ENCODE assay signal across 18 cellular contexts in genomic region chr1:206569548-206569947, GRCh38. TPM values are rescaled to one million over a fixed set of nuclear protein-coding genes. Genes with fewer than 3 reads are reported as not detected.
DNase-seq lines count a peak whose midpoint lies in the region; ATAC-seq and TF ChIP-seq lines count a peak whose summit lies in the region.
"Had no signal": no experiment of that assay in that cellular context is flagged by ENCODE, and none has a peak within 500 bp of the region (broad histone marks: within the 10 kb centered on the region; RNA-seq: fewer than 3 reads in every experiment).

No MANE protein-coding gene starts in this region.

- H3K9ac ChIP-seq in MM.1S (ENCODE audit: low read length) (no peak overlapping the region), PC-3 (ENCODE audit: low read length) (no peak overlapping the region)

- H3K9me3 ChIP-seq in MM.1S (replicated peaks; ENCODE audit: insufficient read depth, low read length) (no peaks in the 10 kb centered on the region), PC-3 (ENCODE audit: low read length) (no peaks in the 10 kb centered on the region)
- H3K9me3 ChIP-seq: A549, adrenal gland, pancreas had no signal

- no peak for TF ChIP-seq CTCF in MM.1S (IDR thresholded peaks at IDR 0.05; ENCODE audit: low read length)
- TF ChIP-seq CTCF in PC-3 (conservative IDR thresholded peaks at IDR 0.05; ENCODE audit: low read depth, low read length), result no peak

- H3K27me3 ChIP-seq in MM.1S (replicated peaks; ENCODE audit: insufficient read depth, low read length) (no peaks in the 10 kb centered on the region), PC-3 (ENCODE audit: low read length) (no peaks in the 10 kb centered on the region)
- H3K27me3 ChIP-seq: adrenal gland, pancreas had no signal

- ATAC-seq in activated naive CD8-positive, alpha-beta T cell treated with anti-CD3 and anti-CD28 coated beads, Interleukin-2, amount 10 ng/mL, durations not matched to agents 7 days and 5 days (ENCODE audit: low read depth), result no peak
- no peak for ATAC-seq in stimulated activated effector memory CD8-positive, alpha-beta T cell treated with anti-CD3 and anti-CD28 coated beads, Interleukin-12 subunit alpha, Interleukin-12 subunit beta, amount 100 ng/mL, for 72 hours
- ATAC-seq in PC-3 (no peak), HG03108 (IDR thresholded peaks at IDR 0.05; ENCODE audit: unreplicated experiment) (no peak)
- ATAC-seq: A549, pancreas, right cardiac atrium had no signal

- H3K27ac Mint-ChIP-seq in activated CD4-positive, alpha-beta T cell treated with anti-CD3 and anti-CD28 coated beads, Interleukin-2, amount 10 ng/mL, durations not matched to agents 7 days and 5 days, result peak overlapping the region; percentile 57
- H3K27ac Mint-ChIP-seq in activated naive CD8-positive, alpha-beta T cell treated with anti-CD3 and anti-CD28 coated beads, Interleukin-2, amount 10 ng/mL, durations not matched to agents 7 days and 5 days, result peak overlapping the region; percentile 75
- H3K27ac Mint-ChIP-seq in stimulated activated effector memory CD8-positive, alpha-beta T cell treated with anti-CD3 and anti-CD28 coated beads, Interleukin-12 subunit alpha, Interleukin-12 subunit beta, amount 100 ng/mL, for 72 hours, result peak overlapping the region; percentile 99

- no TSS peak for BruUV-seq in PC-3 (replicated peaks; lab: Mats Ljungman, UMichigan)

- intact Hi-C loops in PC-3 (cut with micrococcal nuclease), result no loop called here

- H3K79me2 ChIP-seq in MM.1S (ENCODE audit: low read length) (peaks cover 100% of the 10 kb centered on the region), PC-3 (ENCODE audit: low read length) (no peaks in the 10 kb centered on the region)

- H3K9me2 ChIP-seq in MM.1S (replicated peaks; ENCODE audit: insufficient read depth, low read length), result no peaks in the 10 kb centered on the region
- no peaks in the 10 kb centered on the region for H3K9me2 ChIP-seq in PC-3 (replicated peaks; ENCODE audit: low read length)

- H3K9me3 Mint-ChIP-seq in activated CD4-positive, alpha-beta T cell treated with anti-CD3 and anti-CD28 coated beads, Interleukin-2, amount 10 ng/mL, durations not matched to agents 7 days and 5 days, result no peaks in the 10 kb centered on the region
- H3K9me3 Mint-ChIP-seq in activated naive CD8-positive, alpha-beta T cell treated with anti-CD3 and anti-CD28 coated beads, Interleukin-2, amount 10 ng/mL, durations not matched to agents 7 days and 5 days, result no peaks in the 10 kb centered on the region
- H3K9me3 Mint-ChIP-seq in stimulated activated effector memory CD8-positive, alpha-beta T cell treated with anti-CD3 and anti-CD28 coated beads, Interleukin-12 subunit alpha, Interleukin-12 subunit beta, amount 100 ng/mL, for 72 hours, result no peaks in the 10 kb centered on the region

- peaks cover 80% of the 10 kb centered on the region for H3K4me1 ChIP-seq in MM.1S (ENCODE audit: low read length)
- H3K4me1 ChIP-seq in PC-3 (ENCODE audit: insufficient read depth, low read length), result no peaks in the 10 kb centered on the region
- H3K4me1 ChIP-seq: A549, pancreas had no signal

- no peak for DNase-seq in activated CD4-positive, alpha-beta T cell treated with anti-CD3 and anti-CD28 coated beads, Interleukin-2, amount 10 ng/mL, durations not matched to agents 7 days and 5 days
- DNase-seq in activated CD4-positive, alpha-beta T cell treated with anti-CD3 and anti-CD28 coated beads for 48 hours, result no peak
- DNase-seq in MM.1S, result no peak
- no peak for DNase-seq in activated naive CD8-positive, alpha-beta T cell treated with anti-CD3 and anti-CD28 coated beads, Interleukin-2, amount 10 ng/mL, durations not matched to agents 7 days and 5 days
- DNase-seq in stimulated activated effector memory CD8-positive, alpha-beta T cell treated with anti-CD3 and anti-CD28 coated beads, Interleukin-12 subunit alpha, Interleukin-12 subunit beta, amount 100 ng/mL, for 72 hours (ENCODE audit: low spot score in 2 of 2), result no peak
- DNase-seq in PC-3, result no peak
- DNase-seq in T-helper 9 cell, result no peak
- DNase-seq: adrenal gland, mammary epithelial cell, NCI-H1105, NCI-H2029, NCI-H2227 treated with DMSO at 0.1 percent for 48 hours, NCI-H748 treated with DMSO at 0.1 percent for 48 hours, pancreas, right cardiac atrium, substantia nigra had no signal

- POLR2A ChIA-PET in activated CD4-positive, alpha-beta T cell treated with anti-CD3 and anti-CD28 coated beads, Interleukin-2, amount 10 ng/mL, durations not matched to agents 7 days and 5 days (lab: Charles Lee), result no interaction called here
- POLR2A ChIA-PET in activated naive CD8-positive, alpha-beta T cell treated with anti-CD3 and anti-CD28 coated beads, Interleukin-2, amount 10 ng/mL, durations not matched to agents 7 days and 5 days (lab: Charles Lee), result interaction anchor here (0.7 to 24.5 kb wide), 3 partner anchors 8 to 259 kb away, joined by 5 to 584 read pairs (median 584); no protein-coding TSS in a partner anchor
- POLR2A ChIA-PET in PC-3 (lab: Charles Lee; ENCODE audit: unreplicated experiment), result no interaction called here

- peaks cover 20% of the 10 kb centered on the region; the same call in 1 of the 2 replicates for H3K36me3 ChIP-seq in MM.1S (replicated peaks; ENCODE audit: insufficient read depth, low read length)
- no peaks in the 10 kb centered on the region for H3K36me3 ChIP-seq in PC-3 (ENCODE audit: low read depth, low read length)
- H3K36me3 ChIP-seq: adrenal gland, pancreas had no signal

- peak overlapping the region; percentile 89; the same call in 1 of the 2 replicates for H3K27ac ChIP-seq in MM.1S (ENCODE audit: low read length)
- no peak overlapping the region for H3K27ac ChIP-seq in PC-3 (ENCODE audit: low read length)
- H3K27ac ChIP-seq: A549, pancreas had no signal

- H3K4me2 ChIP-seq in MM.1S (ENCODE audit: low read depth, low read length) (no peak overlapping the region), PC-3 (ENCODE audit: low read length) (no peak overlapping the region)
- H3K4me2 ChIP-seq: A549 had no signal

- H3K4me3 ChIP-seq in MM.1S (ENCODE audit: low read length) (no peak overlapping the region), PC-3 (ENCODE audit: low read length) (no peak overlapping the region)
- H3K4me3 ChIP-seq: A549, adrenal gland, pancreas had no signal

- peaks cover 53% of the 10 kb centered on the region for H3F3A ChIP-seq in MM.1S (ENCODE audit: insufficient read depth, low read length)
- no peaks in the 10 kb centered on the region for H3F3A ChIP-seq in PC-3 (ENCODE audit: low read length, unreplicated experiment)

- H3K4me3 Mint-ChIP-seq in activated CD4-positive, alpha-beta T cell treated with anti-CD3 and anti-CD28 coated beads, Interleukin-2, amount 10 ng/mL, durations not matched to agents 7 days and 5 days, result no peak overlapping the region
- H3K4me3 Mint-ChIP-seq in activated naive CD8-positive, alpha-beta T cell treated with anti-CD3 and anti-CD28 coated beads, Interleukin-2, amount 10 ng/mL, durations not matched to agents 7 days and 5 days, result peak overlapping the region; percentile 56
- H3K4me3 Mint-ChIP-seq in stimulated activated effector memory CD8-positive, alpha-beta T cell treated with anti-CD3 and anti-CD28 coated beads, Interleukin-12 subunit alpha, Interleukin-12 subunit beta, amount 100 ng/mL, for 72 hours, result peak overlapping the region; percentile 88

- H2AFZ ChIP-seq in MM.1S (ENCODE audit: low read length), result no peak overlapping the region
- no peak overlapping the region for H2AFZ ChIP-seq in PC-3 (ENCODE audit: low read length)

- H4K20me1 ChIP-seq in MM.1S (ENCODE audit: insufficient read depth, low read length) (peaks cover 22% of the 10 kb centered on the region; the same call in 1 of the 2 replicates), PC-3 (ENCODE audit: low read length) (no peaks in the 10 kb centered on the region)

- no peaks in the 10 kb centered on the region for H3K27me3 Mint-ChIP-seq in activated CD4-positive, alpha-beta T cell treated with anti-CD3 and anti-CD28 coated beads, Interleukin-2, amount 10 ng/mL, durations not matched to agents 7 days and 5 days
- H3K27me3 Mint-ChIP-seq in activated naive CD8-positive, alpha-beta T cell treated with anti-CD3 and anti-CD28 coated beads, Interleukin-2, amount 10 ng/mL, durations not matched to agents 7 days and 5 days, result no peaks in the 10 kb centered on the region

- H3K4me1 Mint-ChIP-seq in activated CD4-positive, alpha-beta T cell treated with anti-CD3 and anti-CD28 coated beads, Interleukin-2, amount 10 ng/mL, durations not matched to agents 7 days and 5 days, result peaks cover 99% of the 10 kb centered on the region
- H3K4me1 Mint-ChIP-seq in activated naive CD8-positive, alpha-beta T cell treated with anti-CD3 and anti-CD28 coated beads, Interleukin-2, amount 10 ng/mL, durations not matched to agents 7 days and 5 days, result peaks cover 94% of the 10 kb centered on the region
- H3K4me1 Mint-ChIP-seq in stimulated activated effector memory CD8-positive, alpha-beta T cell treated with anti-CD3 and anti-CD28 coated beads, Interleukin-12 subunit alpha, Interleukin-12 subunit beta, amount 100 ng/mL, for 72 hours, result peaks cover 98% of the 10 kb centered on the region

- peaks cover 89% of the 10 kb centered on the region for H3K36me3 Mint-ChIP-seq in activated CD4-positive, alpha-beta T cell treated with anti-CD3 and anti-CD28 coated beads, Interleukin-2, amount 10 ng/mL, durations not matched to agents 7 days and 5 days (ENCODE audit: low read depth)
- peaks cover 73% of the 10 kb centered on the region for H3K36me3 Mint-ChIP-seq in activated naive CD8-positive, alpha-beta T cell treated with anti-CD3 and anti-CD28 coated beads, Interleukin-2, amount 10 ng/mL, durations not matched to agents 7 days and 5 days
- peaks cover 99% of the 10 kb centered on the region for H3K36me3 Mint-ChIP-seq in stimulated activated effector memory CD8-positive, alpha-beta T cell treated with anti-CD3 and anti-CD28 coated beads, Interleukin-12 subunit alpha, Interleukin-12 subunit beta, amount 100 ng/mL, for 72 hours

- CTCF ChIA-PET in activated CD4-positive, alpha-beta T cell treated with anti-CD3 and anti-CD28 coated beads, Interleukin-2, amount 10 ng/mL, durations not matched to agents 7 days and 5 days (lab: Charles Lee), result interaction anchor here (0.7 to 23.2 kb wide), 6 partner anchors 10 to 151 kb away, joined by 3 to 412 read pairs (median 6); no protein-coding TSS in a partner anchor
- CTCF ChIA-PET in PC-3 (lab: Charles Lee), result no interaction called here

RNA-seq across cellular contexts. Expression of gene EIF2D, which starts 42.7 kb away (rescaled TPM):
- total RNA-seq in activated CD4-positive, alpha-beta T cell treated with anti-CD3 and anti-CD28 coated beads, Interleukin-2, amount 10 ng/mL, durations not matched to agents 7 days and 5 days, result 10 to 100 TPM; 44.5 to 51.6 TPM
- total RNA-seq in activated naive CD8-positive, alpha-beta T cell treated with anti-CD3 and anti-CD28 coated beads, Interleukin-2, amount 10 ng/mL, durations not matched to agents 7 days and 5 days, result 10 to 100 TPM; 40.6 to 43.7 TPM
- total RNA-seq in PC-3 (2014; rRNA removed), result 107 and 110 TPM in 2 replicates
